Comparison of ENCODE assay signal across 2 cellular contexts in genomic region chr1:180519846-180520245, GRCh38.
TF ChIP-seq lines count a peak whose summit lies in the region.

No MANE protein-coding gene starts in this region.

TF ChIP-seq in SK-N-SH, 30 proteins besides CTCF, POLR2A, EP300 and RAD21:
- TF ChIP-seq PBX3 (IDR thresholded peaks at IDR 0.05) (no peak), USF1 (IDR thresholded peaks at IDR 0.05; ENCODE audit: borderline replicate concordance, low read depth) (no peak), GABPA (IDR thresholded peaks at IDR 0.05; ENCODE audit: low read depth) (no peak), TAF1 (IDR thresholded peaks at IDR 0.05; ENCODE audit: borderline replicate concordance, low read depth, low read length) (no peak), SMC3 (IDR thresholded peaks at IDR 0.05; ENCODE audit: low read depth, low read length) (no peak), REST (IDR thresholded peaks at IDR 0.05; ENCODE audit: low read depth, low read length) (no peak), USF2 (IDR thresholded peaks at IDR 0.05; ENCODE audit: borderline replicate concordance, low read depth, low read length) (no peak), MXI1 (IDR thresholded peaks at IDR 0.05; ENCODE audit: low read depth, low read length) (no peak), EZH2phosphoT487 (IDR thresholded peaks at IDR 0.05; ENCODE audit: borderline replicate concordance, low read depth) (no peak), FOSL2 (IDR thresholded peaks at IDR 0.05; ENCODE audit: borderline replicate concordance, low read depth) (no peak), CHD2 (IDR thresholded peaks at IDR 0.05; ENCODE audit: low read length, partially characterized antibody) (no peak), MAX (IDR thresholded peaks at IDR 0.05; ENCODE audit: low read depth) (no peak), SIN3A (IDR thresholded peaks at IDR 0.05; ENCODE audit: borderline replicate concordance, low read depth, low read length) (no peak), MEF2A (IDR thresholded peaks at IDR 0.05; ENCODE audit: borderline replicate concordance, low read depth) (no peak), GATA2 (CRISPR knock-in tag; IDR thresholded peaks at IDR 0.05) (no peak), ZBTB33 (IDR thresholded peaks at IDR 0.05; ENCODE audit: borderline replicate concordance, low read depth) (no peak), RCOR1 (IDR thresholded peaks at IDR 0.05; ENCODE audit: low read length) (no peak)

TF ChIP-seq in SK-N-SH treated with all-trans-retinoic acid at 6 μM for 48 hours, 23 proteins besides CTCF, POLR2A, EP300 and RAD21:
- TF ChIP-seq RARB (CRISPR knock-in tag; IDR thresholded peaks at IDR 0.05), result no peak
- no peak for TF ChIP-seq ISL1 (CRISPR knock-in tag; IDR thresholded peaks at IDR 0.05)
- TF ChIP-seq ESRRG (CRISPR knock-in tag; IDR thresholded peaks at IDR 0.05), result no peak
- no peak for TF ChIP-seq SNAI2 (CRISPR knock-in tag; IDR thresholded peaks at IDR 0.05)
- TF ChIP-seq PPARA (CRISPR knock-in tag; IDR thresholded peaks at IDR 0.05; ENCODE audit: borderline replicate concordance), result no peak
- TF ChIP-seq ZNF70 (CRISPR knock-in tag; IDR thresholded peaks at IDR 0.05), result no peak
- TF ChIP-seq BACH2 (CRISPR knock-in tag; IDR thresholded peaks at IDR 0.05; ENCODE audit: borderline replicate concordance), result no peak
